ENCODE assay signal across 13 cellular contexts in the genomic region with DNA sequence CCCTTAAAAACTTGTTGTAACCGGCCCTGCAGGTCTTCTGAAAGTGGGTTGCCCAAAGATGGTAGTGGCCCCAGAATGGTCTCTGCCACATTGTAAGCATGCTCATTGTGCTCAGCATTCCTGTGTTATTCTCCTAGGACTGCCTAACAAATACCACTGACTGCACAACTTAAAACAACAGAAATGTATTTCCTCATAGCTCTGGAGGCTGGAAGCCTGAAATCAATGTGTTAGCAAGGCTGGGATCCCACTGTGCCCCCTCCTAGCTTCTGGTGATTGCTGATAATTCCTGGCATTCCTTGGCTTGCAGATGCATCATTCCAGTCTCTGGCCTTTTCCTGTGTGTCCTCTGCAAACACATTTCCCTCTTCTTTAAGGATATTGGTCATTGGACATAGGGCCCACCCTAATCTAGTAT. TPM values are rescaled to one million over a fixed set of nuclear protein-coding genes. Genes with fewer than 3 reads are reported as not detected.
DNase-seq lines count a peak whose midpoint lies in the region; TF ChIP-seq lines count a peak whose summit lies in the region.
"Had no signal": no experiment of that assay in that cellular context is flagged by ENCODE, and none has a peak within 500 bp of the region (broad histone marks: within the 10 kb centered on the region; RNA-seq: fewer than 3 reads in every experiment).

No MANE protein-coding gene starts in this region.

- intact Hi-C loops in posterior cingulate gyrus (cut with DNase I) = no loop called here

- H3K4me1 Mint-ChIP-seq in nephron = peaks cover 20% of the 10 kb centered on the region

- H3K27ac Mint-ChIP-seq in nephron = no peak overlapping the region

- H3K27me3 Mint-ChIP-seq in nephron (ENCODE audit: low read depth) = peaks cover 73% of the 10 kb centered on the region

- in situ Hi-C loops in Caki2 (cut with HindIII; ENCODE audit: low pct_unique_long_range_greater_than_20kb, low sequenced_read_pairs) = no loop called here

- peak overlapping the region; percentile 26 to 77 (median 40) for H3K4me3 Mint-ChIP-seq in nephron

- H3K9me3 Mint-ChIP-seq in nephron = no peaks in the 10 kb centered on the region

- DNase-seq in Caki2 (ENCODE audit: low read depth) = peak; percentile 18
- peak; percentile 61 for DNase-seq in NCI-H226
- peak; percentile 68 for DNase-seq in fibroblast of gingiva (ENCODE audit: low read depth)
- no peak for DNase-seq in NCI-H345 treated with DMSO at 0.1 percent for 48 hours (lab: John Stamatoyannopoulos, UW; ENCODE audit: unreplicated experiment)
- no peak for DNase-seq in NCI-H1048 (lab: John Stamatoyannopoulos, UW)
- no peak for DNase-seq in NCI-H69 (lab: John Stamatoyannopoulos, UW)
- DNase-seq in posterior cingulate gyrus = no peak
- DNase-seq: effector memory CD4-positive, alpha-beta T cell; KBM-7; mucosa of descending colon; NCI-H2081 treated with DMSO at 0.1 percent for 48 hours; substantia nigra had no signal

- no peaks in the 10 kb centered on the region for H3K36me3 Mint-ChIP-seq in nephron (ENCODE audit: low read depth)

- TF ChIP-seq CTCF in nephron (IDR thresholded peaks at IDR 0.05; ENCODE audit: unreplicated experiment in 3 of 3) = no peak

RNA-seq across cellular contexts. Expression of gene GCNT4, which starts 3.4 kb away (rescaled TPM):
- 0.41 and 1.3 TPM in 2 replicates for total RNA-seq in Caki2 (2014; rRNA removed; shearing (Covaris generic); ENCODE audit: low replicate concordance)

Comparison
In these comparisons a context has a peak if more than half of its experiments do, and no peak if none do; other contexts are left out.
1. DNase-seq: peak in Caki2 (single experiment), NCI-H226 (single experiment) and fibroblast of gingiva (single experiment); none in NCI-H345 treated with DMSO at 0.1 percent for 48 hours (single experiment), NCI-H1048 (single experiment), NCI-H69 (single experiment) and posterior cingulate gyrus (0 of 10).